ENCODE assay signal across 12 cellular contexts in the genomic region with DNA sequence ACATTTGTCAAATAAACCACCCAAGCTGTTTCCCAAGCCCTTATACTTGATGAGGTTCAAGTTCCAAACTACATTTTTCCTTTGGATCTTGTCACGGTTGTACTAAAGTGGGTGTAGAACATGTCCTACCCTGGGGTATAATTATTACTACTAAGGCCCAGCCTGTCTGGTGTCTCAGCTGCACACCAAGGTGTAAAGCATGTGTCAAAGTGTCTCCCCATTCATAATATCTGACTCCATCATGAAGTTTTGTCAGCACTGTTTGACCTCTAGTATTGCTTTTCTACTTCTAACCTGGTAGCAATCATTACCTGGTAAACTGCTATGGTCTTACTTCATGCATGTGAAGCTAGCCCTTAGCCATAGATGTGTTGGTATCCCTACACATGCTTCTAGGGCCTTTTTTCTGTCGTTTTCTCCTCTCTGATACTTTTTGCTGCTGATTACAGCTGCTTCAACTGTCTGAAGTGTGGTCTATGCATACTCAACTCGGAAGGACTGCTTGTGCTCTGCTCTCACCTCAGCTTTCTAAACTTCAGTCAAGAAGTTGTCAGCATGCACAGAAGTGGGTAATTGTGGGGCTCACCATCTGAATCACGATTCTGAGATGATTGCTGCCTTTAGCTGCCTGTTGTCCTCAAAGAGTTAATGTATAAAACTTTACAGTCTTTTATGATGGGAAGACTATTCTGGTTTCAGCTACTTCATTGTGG.
A peak's percentile ranks its signal among the peaks of the same experiment; 100 is the strongest.
DNase-seq lines count a peak whose midpoint lies in the region; ATAC-seq lines count a peak whose summit lies in the region.
"Had no signal": no experiment of that assay in that cellular context is flagged by ENCODE, and none has a peak within 500 bp of the region (broad histone marks: within the 10 kb centered on the region; RNA-seq: fewer than 3 reads in every experiment).

No MANE protein-coding gene starts in this region.

- peaks cover 5% of the 10 kb centered on the region for H3K4me1 ChIP-seq in effector memory CD4-positive, alpha-beta T cell (ENCODE audit: control insufficient read depth, insufficient read depth, low read length, poor library complexity, severe bottlenecking)
- H3K4me1 ChIP-seq in trophoblast cell (ENCODE audit: control insufficient read depth in 1 of 2, insufficient read depth in 2 of 2, low read length in 2 of 2), result peaks cover 0 to 2% of the 10 kb centered on the region in 2 experiments

- no peak for DNase-seq in effector memory CD4-positive, alpha-beta T cell
- no peak for DNase-seq in hypothalamus (lab: John Stamatoyannopoulos, UW)
- DNase-seq in hippocampal formation (lab: John Stamatoyannopoulos, UW), result no peak
- DNase-seq in NCI-H1417 treated with DMSO at 0.1 percent for 48 hours (lab: John Stamatoyannopoulos, UW), result no peak
- DNase-seq in trophoblast cell, result no peak
- DNase-seq: amniotic stem cell, kidney, NCI-H446 treated with DMSO at 0.1 percent for 48 hours had no signal

- no peak overlapping the region for H4K8ac ChIP-seq in trophoblast cell (ENCODE audit: low read depth, low read length)

- H2AK5ac ChIP-seq in trophoblast cell (ENCODE audit: low read length), result no peak overlapping the region

- no peaks in the 10 kb centered on the region for H3K9me3 ChIP-seq in effector memory CD4-positive, alpha-beta T cell (ENCODE audit: control insufficient read depth, low read length)
- H3K9me3 ChIP-seq in trophoblast cell (ENCODE audit: insufficient read depth, low read depth, low read length), result no peaks in the 10 kb centered on the region

- H4K12ac ChIP-seq in trophoblast cell (ENCODE audit: low read depth, low read length), result no peak overlapping the region

- no peak overlapping the region for H3K4me2 ChIP-seq in trophoblast cell (ENCODE audit: low read length)

- no peaks in the 10 kb centered on the region for H3K79me1 ChIP-seq in trophoblast cell (ENCODE audit: low read length)

- H3K27me3 ChIP-seq in effector memory CD4-positive, alpha-beta T cell (replicated peaks; ENCODE audit: control insufficient read depth, insufficient read depth, low read length, poor library complexity, severe bottlenecking), result no peaks in the 10 kb centered on the region
- H3K27me3 ChIP-seq in trophoblast cell (ENCODE audit: insufficient read depth, low read length), result no peaks in the 10 kb centered on the region

- no peaks in the 10 kb centered on the region for H3K36me3 ChIP-seq in effector memory CD4-positive, alpha-beta T cell (ENCODE audit: control insufficient read depth, insufficient read depth, low read length)
- H3K36me3 ChIP-seq in trophoblast cell (ENCODE audit: control insufficient read depth in 1 of 2, insufficient read depth in 2 of 2, low read length in 2 of 2), result no peaks in the 10 kb centered on the region

- no peak overlapping the region for H3K14ac ChIP-seq in trophoblast cell (ENCODE audit: low read length)

- no CpG with 5 or more reads among the region's 4 CpGs for WGBS in trophoblast cell (ENCODE audit: extremely low coverage, insufficient coverage, insufficient read length)

- H3K79me2 ChIP-seq in trophoblast cell (ENCODE audit: control insufficient read depth, insufficient read depth, low read length, poor library complexity), result no peaks in the 10 kb centered on the region

- no peak overlapping the region for H4K91ac ChIP-seq in trophoblast cell (ENCODE audit: low read depth, low read length)

- H3K18ac ChIP-seq in trophoblast cell (ENCODE audit: low read length), result no peak overlapping the region

- no peak overlapping the region for H3K4ac ChIP-seq in trophoblast cell (ENCODE audit: low read depth, low read length)

- H3K27ac ChIP-seq in effector memory CD4-positive, alpha-beta T cell (ENCODE audit: insufficient read depth, low read length, poor library complexity, severe bottlenecking), result no peak overlapping the region
- no peak overlapping the region for H3K27ac ChIP-seq in trophoblast cell (ENCODE audit: low read depth, low read length)
- H3K27ac ChIP-seq: epithelial cell of prostate had no signal

- no peak overlapping the region for H2AFZ ChIP-seq in trophoblast cell (ENCODE audit: insufficient read depth, low read length, poor library complexity)

- H2BK5ac ChIP-seq in trophoblast cell (ENCODE audit: low read depth, low read length, poor library complexity), result no peak overlapping the region

- no peak overlapping the region for H3K9ac ChIP-seq in trophoblast cell (ENCODE audit: low read length)

- H2BK120ac ChIP-seq in trophoblast cell (ENCODE audit: insufficient read depth, low read length, poor library complexity), result no peak overlapping the region

- H3K4me3 ChIP-seq in effector memory CD4-positive, alpha-beta T cell (ENCODE audit: insufficient read depth, low read depth, low read length, poor library complexity, severe bottlenecking), result peak overlapping the region; percentile 4
- H3K4me3 ChIP-seq in trophoblast cell (ENCODE audit: low read depth, low read length), result no peak overlapping the region

- H3K23ac ChIP-seq in trophoblast cell (ENCODE audit: low read length), result no peak overlapping the region

- ATAC-seq in GM18502 (IDR thresholded peaks at IDR 0.05; ENCODE audit: poor library complexity, unreplicated experiment), result peak; percentile 84
- peak; percentile 69 for ATAC-seq in GM21526 (IDR thresholded peaks at IDR 0.05; ENCODE audit: low FRiP score, unreplicated experiment)
- peak; percentile 81 for ATAC-seq in HG03442 (IDR thresholded peaks at IDR 0.05; ENCODE audit: unreplicated experiment)

- no peak overlapping the region for H2BK12ac ChIP-seq in trophoblast cell (ENCODE audit: low read length)
